Comparison of ENCODE assay signal across 11 cellular contexts in genomic region chr10:87925570-87925969, GRCh38.
DNase-seq lines count a peak whose midpoint lies in the region; ATAC-seq, FAIRE-seq and TF ChIP-seq lines count a peak whose summit lies in the region.
"Had no signal": no experiment of that assay in that cellular context is flagged by ENCODE, and none has a peak within 500 bp of the region (broad histone marks: within the 10 kb centered on the region; RNA-seq: fewer than 3 reads in every experiment).

No MANE protein-coding gene starts in this region.

- H3K27me3 Mint-ChIP-seq in mesothelial cell of epicardium (ENCODE audit: low read depth): no peaks in the 10 kb centered on the region

- TF ChIP-seq EP300 in SK-N-SH (IDR thresholded peaks at IDR 0.05; ENCODE audit: borderline replicate concordance in 1 of 2, low read depth in 1 of 2, low read length in 1 of 2): 0 out of 4 replicates have a peak, but pooled peaks of 1 of the 2 experiments have one; percentile 14

- no peak overlapping the region for H3K9ac ChIP-seq in SK-N-SH

- peaks cover 28 to 51% of the 10 kb centered on the region in 2 experiments for H3K36me3 ChIP-seq in SK-N-SH (replicated peaks in 1 of 2; ENCODE audit: control insufficient read depth in 1 of 2, insufficient read depth in 2 of 2, low read length in 1 of 2)

- peaks cover 67% of the 10 kb centered on the region for H4K20me1 ChIP-seq in SK-N-SH (ENCODE audit: insufficient read depth)

- TF ChIP-seq RAD21 in SK-N-SH (IDR thresholded peaks at IDR 0.05; ENCODE audit: low read length): no peak

- no peaks in the 10 kb centered on the region for H3K27me3 ChIP-seq in SK-N-SH (ENCODE audit: insufficient read depth)

- H3K27ac ChIP-seq in SK-N-SH (ENCODE audit: low read depth in 2 of 2, low read length in 1 of 2): peak overlapping the region in 1 of 2 experiments; percentile 50; a peak in 2 of 4 replicates

- TF ChIP-seq CTCF in SK-N-SH (IDR thresholded peaks at IDR 0.05) (no peak), mesothelial cell of epicardium (IDR thresholded peaks at IDR 0.05; ENCODE audit: unreplicated experiment) (no peak), GM13977 (IDR thresholded peaks at IDR 0.05; ENCODE audit: extremely low read depth, insufficient read depth, missing control alignments) (no peak)

- peaks cover 100% of the 10 kb centered on the region for H3K79me2 ChIP-seq in SK-N-SH (ENCODE audit: insufficient read depth)

- WGBS in SK-N-SH (ENCODE audit: low lambda C conversion rate): 29% methylated on average over 2 of the region's 2 CpGs

- H3K9me2 ChIP-seq in SK-N-SH: no peaks in the 10 kb centered on the region

- no peak for DNase-seq in GM12892 (ENCODE audit: insufficient read length)
- peak; percentile 64 to 88 for DNase-seq in NCI-H2081 (lab: John Stamatoyannopoulos, UW)
- DNase-seq in SK-N-SH: no peak
- no peak for DNase-seq in mesothelial cell of epicardium (ENCODE audit: low spot score in 2 of 2, unreplicated experiment in 2 of 2)
- no peak for DNase-seq in GM13977 (ENCODE audit: low spot score)
- DNase-seq in middle frontal gyrus (ENCODE audit: extremely low spot score, low spot score): no peak
- DNase-seq: effector CD8-positive, alpha-beta T cell; hypothalamus had no signal

- H3K4me1 ChIP-seq in SK-N-SH (ENCODE audit: control insufficient read depth in 1 of 2, insufficient read depth in 2 of 2, low read depth in 1 of 2, low read length in 1 of 2): peaks cover 10 to 50% of the 10 kb centered on the region in 2 experiments; a peak in 2 of 4 replicates

- H3K4me3 Mint-ChIP-seq in mesothelial cell of epicardium: no peak overlapping the region
- H3K4me3 Mint-ChIP-seq: neural crest cell had no signal

- peaks cover 4% of the 10 kb centered on the region for H3K9me3 Mint-ChIP-seq in mesothelial cell of epicardium

- no peak overlapping the region for H3K4me2 ChIP-seq in SK-N-SH

- FAIRE-seq in GM12892 (lab: Jason Lieb, UNC): peak; percentile 78

- H3K27ac Mint-ChIP-seq in mesothelial cell of epicardium: peak overlapping the region; percentile 23

- peaks cover 32% of the 10 kb centered on the region for H3K4me1 Mint-ChIP-seq in mesothelial cell of epicardium

- no peak overlapping the region for H3K4me3 ChIP-seq in SK-N-SH (ENCODE audit: low read depth in 2 of 2, low read length in 1 of 2)

- no peak overlapping the region for H2AFZ ChIP-seq in SK-N-SH (ENCODE audit: low read depth)

- CTCF ChIA-PET in SK-N-SH (lab: Yijun Ruan, JAX): interaction anchor here (0.6 to 1.6 kb wide), 4 partner anchors 20 to 464 kb away, joined by 3 to 4 read pairs (median 4); no protein-coding TSS in a partner anchor

- POLR2A ChIA-PET in SK-N-SH (lab: Yijun Ruan, JAX): no interaction called here

- peaks cover 25% of the 10 kb centered on the region for H3K36me3 Mint-ChIP-seq in mesothelial cell of epicardium

- peaks cover 33% of the 10 kb centered on the region for H3F3A ChIP-seq in SK-N-SH (replicated peaks; ENCODE audit: insufficient read depth)

- no peak for TF ChIP-seq POLR2A in GM12892 (IDR thresholded peaks at IDR 0.05; ENCODE audit: low read depth, low read length)

- in situ Hi-C loops in GM13977 (cut with MboI; ENCODE audit: low pct_unique_long_range_greater_than_20kb, low sequenced_read_pairs, unreplicated experiment): no loop called here

- H3K9me3 ChIP-seq in SK-N-SH: no peaks in the 10 kb centered on the region

- ATAC-seq in GM18868 (IDR thresholded peaks at IDR 0.05; ENCODE audit: unreplicated experiment): no peak
- no peak for ATAC-seq in HG03571 (IDR thresholded peaks at IDR 0.05; ENCODE audit: unreplicated experiment)

TF ChIP-seq in SK-N-SH, 30 proteins besides CTCF, POLR2A, EP300 and RAD21:
- TF ChIP-seq USF1 (IDR thresholded peaks at IDR 0.05; ENCODE audit: borderline replicate concordance, low read depth) (no peak), NFIC (IDR thresholded peaks at IDR 0.05; ENCODE audit: borderline replicate concordance) (peak; percentile 56; the same call in 1 of the 2 replicates)

Comparison
In these comparisons a context has a peak if more than half of its experiments do, and no peak if none do; other contexts are left out.
1. DNase-seq: peak in NCI-H2081 (2 of 2); none in GM12892 (single experiment), SK-N-SH (single experiment), mesothelial cell of epicardium (0 of 2), GM13977 (single experiment) and middle frontal gyrus (single experiment).